16 cellular contexts compared by ENCODE assay signal in genomic region chr13:47484564-47484963, GRCh38.
DNase-seq lines count a peak whose midpoint lies in the region; ATAC-seq and TF ChIP-seq lines count a peak whose summit lies in the region.
"Had no signal": no experiment of that assay in that cellular context is flagged by ENCODE, and none has a peak within 500 bp of the region (broad histone marks: within the 10 kb centered on the region; RNA-seq: fewer than 3 reads in every experiment).

No MANE protein-coding gene starts in this region.

- H3K4me3 Mint-ChIP-seq in activated T-cell treated with anti-CD3 and anti-CD28 coated beads, Interleukin-2, amount 50 U/mL, for 72 hours = no peak overlapping the region
- H3K4me3 Mint-ChIP-seq: dendritic cell treated with granulocyte-macrophage colony-stimulating factor and Interleukin-4, amounts not matched to agents 40 ng/mL and 50 ng/mL, for 4 days had no signal

- DNase-seq in ELR (ENCODE audit: low read depth) = peak; percentile 76
- peak; percentile 25 for DNase-seq in NCI-H226
- peak; percentile 83 for DNase-seq in astrocyte of the spinal cord (ENCODE audit: low read depth, low spot score)
- DNase-seq in myocyte (ENCODE audit: low read depth) = peak; percentile 63
- no peak for DNase-seq in 8988T
- no peak for DNase-seq in activated T-cell treated with anti-CD3 and anti-CD28 coated beads, Interleukin-2, amount 50 U/mL, for 72 hours
- DNase-seq in NCI-H187 treated with DMSO at 0.1 percent for 48 hours (lab: John Stamatoyannopoulos, UW) = no peak
- no peak for DNase-seq in omental fat pad (ENCODE audit: low spot score)
- DNase-seq: activated CD4-positive, alpha-beta T cell treated with anti-CD3 and anti-CD28 coated beads, Interleukin-2, amount 50 U/mL, for 4 hours; activated gamma-delta T cell treated with Interleukin-2 at 50 U/mL for 16 hours; heart right ventricle; NCI-H526; stimulated activated CD4-positive, alpha-beta T cell treated with anti-CD3 and anti-CD28 coated beads, Interleukin-4, amount 100 ng/mL, for 4 hours; stomach had no signal

- H3K27ac Mint-ChIP-seq in activated T-cell treated with anti-CD3 and anti-CD28 coated beads, Interleukin-2, amount 50 U/mL, for 72 hours = no peak overlapping the region
- H3K27ac Mint-ChIP-seq: dendritic cell treated with granulocyte-macrophage colony-stimulating factor and Interleukin-4, amounts not matched to agents 40 ng/mL and 50 ng/mL, for 4 days had no signal

- in situ Hi-C loops in astrocyte of the spinal cord (cut with HindIII; ENCODE audit: low sequenced_read_pairs) = no loop called here

- TF ChIP-seq CTCF in astrocyte of the spinal cord (IDR thresholded peaks at IDR 0.05; ENCODE audit: low read depth, low read length) = no peak
- no peak for TF ChIP-seq CTCF in omental fat pad (IDR thresholded peaks at IDR 0.05)

- ATAC-seq in activated T-cell treated with anti-CD3 and anti-CD28 coated beads, Interleukin-2, amount 50 U/mL, for 72 hours (replicated peaks in 1 of 2) = no peak
- no peak for ATAC-seq in omental fat pad (ENCODE audit: low FRiP score)
- ATAC-seq: HCT116, heart right ventricle had no signal

- H3K9me3 Mint-ChIP-seq in activated T-cell treated with anti-CD3 and anti-CD28 coated beads, Interleukin-2, amount 50 U/mL, for 72 hours = peaks cover 0 to 2% of the 10 kb centered on the region in 2 donors
- H3K9me3 Mint-ChIP-seq: dendritic cell treated with granulocyte-macrophage colony-stimulating factor and Interleukin-4, amounts not matched to agents 40 ng/mL and 50 ng/mL, for 4 days had no signal

- no peaks in the 10 kb centered on the region for H3K27me3 Mint-ChIP-seq in activated T-cell treated with anti-CD3 and anti-CD28 coated beads, Interleukin-2, amount 50 U/mL, for 72 hours (ENCODE audit: low read depth)
- H3K27me3 Mint-ChIP-seq: dendritic cell treated with granulocyte-macrophage colony-stimulating factor and Interleukin-4, amounts not matched to agents 40 ng/mL and 50 ng/mL, for 4 days had no signal

- H3K4me1 Mint-ChIP-seq in activated T-cell treated with anti-CD3 and anti-CD28 coated beads, Interleukin-2, amount 50 U/mL, for 72 hours (ENCODE audit: low read depth) = no peaks in the 10 kb centered on the region

- H3K4me3 ChIP-seq in astrocyte of the spinal cord (ENCODE audit: low read depth, low read length) = no peak overlapping the region
- H3K4me3 ChIP-seq: heart right ventricle, stomach had no signal

- no peaks in the 10 kb centered on the region for H3K36me3 Mint-ChIP-seq in activated T-cell treated with anti-CD3 and anti-CD28 coated beads, Interleukin-2, amount 50 U/mL, for 72 hours (ENCODE audit: insufficient read depth in 2 of 2)

Comparison
In these comparisons a context has a peak if more than half of its experiments do, and no peak if none do; other contexts are left out.
1. DNase-seq: peak in ELR (single experiment), NCI-H226 (single experiment), astrocyte of the spinal cord (single experiment) and myocyte (single experiment); none in 8988T (single experiment), activated T-cell treated with anti-CD3 and anti-CD28 coated beads, Interleukin-2, amount 50 U/mL, for 72 hours (0 of 2), NCI-H187 treated with DMSO at 0.1 percent for 48 hours (single experiment) and omental fat pad (single experiment).